In the genomic region with DNA sequence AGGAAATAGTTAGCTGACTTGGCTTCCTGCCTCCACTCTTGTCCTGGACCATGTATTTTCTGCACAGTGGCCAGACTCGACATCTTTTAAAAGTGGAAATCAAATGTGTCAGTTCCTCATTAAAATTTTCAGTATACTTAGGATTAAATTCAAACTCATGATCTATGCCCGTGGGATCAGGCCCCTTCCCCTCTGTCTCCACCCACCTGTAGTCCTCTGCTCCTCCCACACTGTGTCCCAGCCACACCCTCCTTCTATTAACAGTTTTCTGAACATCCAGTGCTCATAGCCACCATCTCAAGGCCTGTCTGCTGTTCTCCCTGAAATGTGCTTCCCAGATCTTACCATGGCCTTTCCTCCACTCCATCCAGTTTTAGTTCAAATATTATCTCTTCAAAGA, we compare ENCODE assay signal across 17 cellular contexts. TPM values are rescaled to one million over a fixed set of nuclear protein-coding genes. Genes with fewer than 3 reads are reported as not detected.
DNase-seq lines count a peak whose midpoint lies in the region; ATAC-seq, FAIRE-seq and TF ChIP-seq lines count a peak whose summit lies in the region.
"Had no signal": no experiment of that assay in that cellular context is flagged by ENCODE, and none has a peak within 500 bp of the region (broad histone marks: within the 10 kb centered on the region; RNA-seq: fewer than 3 reads in every experiment).

No MANE protein-coding gene starts in this region.

- no peaks in the 10 kb centered on the region for H3K9me3 Mint-ChIP-seq in natural killer cell treated with Interleukin-12 subunit alpha and Interleukin-12 subunit beta and Interleukin-15 and Interleukin-18, amount 100 ng/mL, for 72 hours
- H3K9me3 Mint-ChIP-seq in natural killer cell, result no peaks in the 10 kb centered on the region
- H3K9me3 Mint-ChIP-seq in T-cell, result no peaks in the 10 kb centered on the region

- H3K36me3 ChIP-seq in colonic mucosa, result no peaks in the 10 kb centered on the region
- H3K36me3 ChIP-seq in vagina, result no peaks in the 10 kb centered on the region
- H3K36me3 ChIP-seq: gastroesophageal sphincter, lower lobe of right lung had no signal

- no peak for DNase-seq in natural killer cell treated with Interleukin-12 subunit alpha and Interleukin-12 subunit beta and Interleukin-15 and Interleukin-18, amount 100 ng/mL, for 72 hours (ENCODE audit: low spot score)
- no peak for DNase-seq in natural killer cell
- DNase-seq in T-cell, result no peak
- peak; percentile 16 for DNase-seq in colonic mucosa
- peak; percentile 12 to 32 for DNase-seq in vagina (ENCODE audit: extremely low spot score in 2 of 2)
- no peak for DNase-seq in NCI-H1105 (lab: John Stamatoyannopoulos, UW)
- DNase-seq in HTR-8/SVneo (ENCODE audit: insufficient read length, low spot score), result no peak
- DNase-seq: activated CD4-positive, CD25-positive, alpha-beta regulatory T cell treated with anti-CD3 and anti-CD28 coated beads, Interleukin-2, amount 50 U/mL, for 72 hours; AML-193; central memory CD4-positive, alpha-beta T cell; lower lobe of right lung; NCI-H187 treated with DMSO at 0.1 percent for 48 hours; NCI-H524; stimulated activated naive CD4-positive, alpha-beta T cell treated with Interleukin-2 at 50 U/mL for 16 hours had no signal

- TF ChIP-seq CTCF in natural killer cell (IDR thresholded peaks at IDR 0.05) (no peak), colonic mucosa (IDR thresholded peaks at IDR 0.05) (no peak), vagina (IDR thresholded peaks at IDR 0.05) (no peak)

- intact Hi-C loops in natural killer cell (cut with micrococcal nuclease), result no loop called here
- intact Hi-C loops in colonic mucosa (cut with DNase I), result no loop called here
- intact Hi-C loops in vagina (cut with DNase I), result no loop called here

- no peaks in the 10 kb centered on the region for H3K27me3 ChIP-seq in colonic mucosa
- no peaks in the 10 kb centered on the region for H3K27me3 ChIP-seq in vagina
- H3K27me3 ChIP-seq: gastroesophageal sphincter had no signal

- no peak for ATAC-seq in natural killer cell treated with Interleukin-12 subunit alpha and Interleukin-12 subunit beta and Interleukin-15 and Interleukin-18, amount 100 ng/mL, for 72 hours
- ATAC-seq in natural killer cell, result no peak
- ATAC-seq in T-cell (replicated peaks in 1 of 4), result no peak
- no peak for ATAC-seq in GM19035 (IDR thresholded peaks at IDR 0.05; ENCODE audit: unreplicated experiment)
- ATAC-seq: gastroesophageal sphincter, lower lobe of right lung had no signal

- FAIRE-seq in HTR-8/SVneo (lab: Jason Lieb, UNC), result no peak
- FAIRE-seq: RCC 7860 had no signal

- H3K4me3 ChIP-seq in colonic mucosa (no peak overlapping the region), vagina (no peak overlapping the region)
- H3K4me3 ChIP-seq: gastroesophageal sphincter, lower lobe of right lung had no signal

- peak overlapping the region; percentile 0 for H3K4me3 Mint-ChIP-seq in natural killer cell treated with Interleukin-12 subunit alpha and Interleukin-12 subunit beta and Interleukin-15 and Interleukin-18, amount 100 ng/mL, for 72 hours
- H3K4me3 Mint-ChIP-seq in natural killer cell (no peak overlapping the region), T-cell (peak overlapping the region in 2 of 3 donors; percentile 2 to 18)

- peak overlapping the region; percentile 56 to 63 for H3K27ac Mint-ChIP-seq in natural killer cell treated with Interleukin-12 subunit alpha and Interleukin-12 subunit beta and Interleukin-15 and Interleukin-18, amount 100 ng/mL, for 72 hours
- H3K27ac Mint-ChIP-seq in natural killer cell (no peak overlapping the region), T-cell (peak overlapping the region; percentile 85 to 94)

- peaks cover 66 to 78% of the 10 kb centered on the region in 2 donors for H3K4me1 Mint-ChIP-seq in natural killer cell treated with Interleukin-12 subunit alpha and Interleukin-12 subunit beta and Interleukin-15 and Interleukin-18, amount 100 ng/mL, for 72 hours (ENCODE audit: low read depth in 2 of 2)
- H3K4me1 Mint-ChIP-seq in natural killer cell (peaks cover 38 to 41% of the 10 kb centered on the region in 2 donors), T-cell (peaks cover 83 to 95% (median 93%) of the 10 kb centered on the region in 3 donors)

- TF ChIP-seq POLR2A in vagina (IDR thresholded peaks at IDR 0.05), result no peak

- POLR2A ChIA-PET in T-cell (lab: Charles Lee), result no interaction called here

- H3K9me3 ChIP-seq in colonic mucosa, result no peaks in the 10 kb centered on the region
- no peaks in the 10 kb centered on the region for H3K9me3 ChIP-seq in vagina
- H3K9me3 ChIP-seq: gastroesophageal sphincter, lower lobe of right lung had no signal

- peaks cover 24% of the 10 kb centered on the region for H3K36me3 Mint-ChIP-seq in natural killer cell treated with Interleukin-12 subunit alpha and Interleukin-12 subunit beta and Interleukin-15 and Interleukin-18, amount 100 ng/mL, for 72 hours
- no peaks in the 10 kb centered on the region for H3K36me3 Mint-ChIP-seq in natural killer cell
- peaks cover 34% of the 10 kb centered on the region for H3K36me3 Mint-ChIP-seq in T-cell

- H3K4me1 ChIP-seq in colonic mucosa (no peaks in the 10 kb centered on the region), vagina (no peaks in the 10 kb centered on the region)

- H3K27me3 Mint-ChIP-seq in natural killer cell treated with Interleukin-12 subunit alpha and Interleukin-12 subunit beta and Interleukin-15 and Interleukin-18, amount 100 ng/mL, for 72 hours, result peaks cover 0 to 2% of the 10 kb centered on the region in 2 donors
- H3K27me3 Mint-ChIP-seq in natural killer cell (ENCODE audit: low read depth in 2 of 2), result no peaks in the 10 kb centered on the region
- H3K27me3 Mint-ChIP-seq in T-cell, result no peaks in the 10 kb centered on the region

- H3K27ac ChIP-seq in colonic mucosa (no peak overlapping the region), vagina (no peak overlapping the region)
- H3K27ac ChIP-seq: gastroesophageal sphincter, lower lobe of right lung had no signal

- no peak overlapping the region for H3K9ac ChIP-seq in colonic mucosa (ENCODE audit: low read depth in 2 of 2, low read length in 2 of 2)

- CTCF ChIA-PET in T-cell (lab: Charles Lee), result interaction anchor here (0.7 to 2.0 kb wide), 6 partner anchors 9 to 285 kb away, joined by 3 to 8 read pairs (median 4); no protein-coding TSS in a partner anchor

RNA-seq across cellular contexts. Expression of a gene that starts 13.3 kb away (rescaled TPM):
- total RNA-seq in natural killer cell treated with Interleukin-12 subunit alpha and Interleukin-12 subunit beta and Interleukin-15 and Interleukin-18, amount 100 ng/mL, for 72 hours, result 100 to 1,000 TPM; 121 to 170 TPM
- total RNA-seq in natural killer cell (100 to 1,000 TPM; 122 to 180 (median 155) TPM), T-cell (100 to 1,000 TPM; 103 to 134 (median 123) TPM), colonic mucosa (1 to 10 TPM; 3.6 to 3.7 TPM), vagina (9.6 TPM)

Comparison
In these comparisons a context has a peak if more than half of its experiments do, and no peak if none do; other contexts are left out.
1. H3K27ac Mint-ChIP-seq: peak in natural killer cell treated with Interleukin-12 subunit alpha and Interleukin-12 subunit beta and Interleukin-15 and Interleukin-18, amount 100 ng/mL, for 72 hours (2 of 2) and T-cell (2 of 2); none in natural killer cell (0 of 2).
2. DNase-seq: peak in colonic mucosa (single experiment) and vagina (2 of 2); none in natural killer cell treated with Interleukin-12 subunit alpha and Interleukin-12 subunit beta and Interleukin-15 and Interleukin-18, amount 100 ng/mL, for 72 hours (single experiment), natural killer cell (single experiment), T-cell (0 of 34), NCI-H1105 (single experiment) and HTR-8/SVneo (single experiment).